7 cellular contexts compared by ENCODE assay signal in the genomic region with DNA sequence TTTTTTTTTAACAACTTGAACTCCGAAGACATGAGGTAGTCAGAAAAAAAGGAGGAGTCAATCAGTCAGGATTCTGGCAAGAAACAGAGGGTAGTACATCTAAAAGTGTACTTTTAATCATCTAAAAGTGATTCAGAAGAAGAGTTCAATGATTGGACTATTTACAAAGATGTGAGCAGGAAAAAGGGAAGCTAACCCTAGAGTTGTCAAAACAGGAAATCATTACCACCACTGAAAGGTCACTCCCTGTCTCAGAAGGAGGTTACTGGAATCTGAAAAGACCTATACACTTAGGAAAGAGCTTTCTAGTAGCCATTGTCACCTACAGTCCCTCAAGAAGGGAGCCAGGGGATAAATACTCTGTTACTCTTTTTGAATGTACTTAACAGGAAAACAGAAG. TPM values are rescaled to one million over a fixed set of nuclear protein-coding genes. Genes with fewer than 3 reads are reported as not detected.
DNase-seq lines count a peak whose midpoint lies in the region; ATAC-seq and FAIRE-seq lines count a peak whose summit lies in the region.

No MANE protein-coding gene starts in this region.

- no peak overlapping the region for H3K14ac ChIP-seq in neuronal stem cell (ENCODE audit: low read length)

- H3K36me3 Mint-ChIP-seq in T-helper 17 cell (ENCODE audit: low read depth), result peaks cover 2% of the 10 kb centered on the region

- H4K91ac ChIP-seq in neuronal stem cell (ENCODE audit: low read depth, low read length, poor library complexity), result no peak overlapping the region

- peaks cover 0 to 5% of the 10 kb centered on the region in 2 donors for H3K4me1 ChIP-seq in neuronal stem cell (ENCODE audit: control insufficient read depth in 2 of 2, insufficient read depth in 1 of 2, low read depth in 1 of 2, low read length in 2 of 2)

- H3K79me1 ChIP-seq in neuronal stem cell (ENCODE audit: low read depth, low read length), result no peaks in the 10 kb centered on the region

- H2BK15ac ChIP-seq in neuronal stem cell (ENCODE audit: low read length), result no peak overlapping the region

- peak overlapping the region; percentile 81 for H3K4me3 Mint-ChIP-seq in T-helper 17 cell

- H2BK5ac ChIP-seq in neuronal stem cell (ENCODE audit: low read length), result no peak overlapping the region

- no peaks in the 10 kb centered on the region for H3K27me3 ChIP-seq in neuronal stem cell (ENCODE audit: control insufficient read depth in 3 of 3, insufficient read depth in 3 of 3, low read depth in 1 of 3, low read length in 3 of 3)

- no peaks in the 10 kb centered on the region for H3K36me3 ChIP-seq in neuronal stem cell (replicated peaks in 1 of 2; ENCODE audit: control insufficient read depth in 2 of 2, insufficient read depth in 2 of 2, low read length in 2 of 2)

- no peak overlapping the region for H2AK5ac ChIP-seq in neuronal stem cell (ENCODE audit: low read depth, low read length)

- H3K23ac ChIP-seq in neuronal stem cell (ENCODE audit: low read depth, low read length, poor library complexity), result no peak overlapping the region

- WGBS in neuronal stem cell (ENCODE audit: extremely low coverage in 2 of 2, insufficient read length in 2 of 2, insufficient replicate concordance in 1 of 2), 2 donors, result no CpG with 5 or more reads among the region's 1 CpG

- peaks cover 43% of the 10 kb centered on the region for H3K4me1 Mint-ChIP-seq in T-helper 17 cell

- no peak overlapping the region for H3K4me3 ChIP-seq in neuronal stem cell (ENCODE audit: low read length in 2 of 2)

- ATAC-seq in HG02981 (IDR thresholded peaks at IDR 0.05; ENCODE audit: unreplicated experiment), result peak; percentile 30
- peak; percentile 72 for ATAC-seq in T-helper 17 cell

- peak overlapping the region; percentile 66 for H2AFZ ChIP-seq in neuronal stem cell (ENCODE audit: low read length)

- H2BK120ac ChIP-seq in neuronal stem cell (ENCODE audit: low read depth, low read length), result no peak overlapping the region

- no peak overlapping the region for H2BK12ac ChIP-seq in neuronal stem cell (ENCODE audit: low read length)

- H3K9me3 ChIP-seq in T-helper 17 cell (ENCODE audit: control insufficient read depth, low read length, poor library complexity, severe bottlenecking), result no peaks in the 10 kb centered on the region
- H3K9me3 ChIP-seq in neuronal stem cell (replicated peaks in 1 of 2; ENCODE audit: control insufficient read depth in 2 of 2, insufficient read depth in 1 of 2, low read depth in 1 of 2, low read length in 2 of 2), result no peaks in the 10 kb centered on the region

- H3K27ac Mint-ChIP-seq in T-helper 17 cell, result peak overlapping the region; percentile 94

- H4K8ac ChIP-seq in neuronal stem cell (ENCODE audit: low read depth, low read length), result no peak overlapping the region

- peak; percentile 96 for FAIRE-seq in GM19239 (lab: Jason Lieb, UNC)

- H3K4ac ChIP-seq in neuronal stem cell (ENCODE audit: low read length), result no peak overlapping the region

- intact Hi-C loops in posterior vena cava (cut with DNase I), result no loop called here

- H3K27me3 Mint-ChIP-seq in T-helper 17 cell, result no peaks in the 10 kb centered on the region

- no peak for DNase-seq in GM19239 (ENCODE audit: insufficient read length, low spot score)
- DNase-seq in T-helper 17 cell, result no peak
- no peak for DNase-seq in neuronal stem cell (ENCODE audit: low spot score)
- no peak for DNase-seq in posterior vena cava (ENCODE audit: low spot score)
- DNase-seq in stimulated activated CD4-positive, alpha-beta T cell treated with anti-CD3 and anti-CD28 coated beads, Interleukin-4, amount 100 ng/mL, for 4 hours, result no peak
- DNase-seq in NCI-H2196 (lab: John Stamatoyannopoulos, UW; ENCODE audit: unreplicated experiment), result no peak

- H3K18ac ChIP-seq in neuronal stem cell (ENCODE audit: low read length), result no peak overlapping the region

- no peak overlapping the region for H3K27ac ChIP-seq in neuronal stem cell (replicated peaks; ENCODE audit: low read length)

- H3K9ac ChIP-seq in neuronal stem cell (ENCODE audit: low read depth, low read length, poor library complexity), result no peak overlapping the region

- H3K4me2 ChIP-seq in neuronal stem cell (ENCODE audit: insufficient read depth, low read length, poor library complexity, severe bottlenecking), result no peak overlapping the region

RNA-seq across cellular contexts. Expression of gene LMBRD1, which starts 16.7 kb away (rescaled TPM):
- total RNA-seq in T-helper 17 cell, result 10 to 100 TPM; 36.5 to 45.4 TPM
- polyA plus RNA-seq in neuronal stem cell (2013, experiment 1 of 2), result 24.5 TPM
- 24.3 TPM for polyA plus RNA-seq in neuronal stem cell (2013, experiment 2 of 2)
- 10 to 100 TPM; 42.9 to 46.8 TPM for total RNA-seq in posterior vena cava

RNA-seq across cellular contexts. Expression of gene COL19A1, which starts 52.8 kb away (rescaled TPM):
- total RNA-seq in T-helper 17 cell, result 1 to 10 TPM in 1 of 2 donors, not detected in 1; 1.5 TPM
- 0.26 TPM for polyA plus RNA-seq in neuronal stem cell (2013, experiment 1 of 2)
- polyA plus RNA-seq in neuronal stem cell (2013, experiment 2 of 2), result 0.26 TPM
- under 1 TPM; 0.14 to 0.46 TPM for total RNA-seq in posterior vena cava
